8 cellular contexts compared by ENCODE assay signal in genomic region chr2:74464406-74464805, GRCh38. TPM values are rescaled to one million over a fixed set of nuclear protein-coding genes. Genes with fewer than 3 reads are reported as not detected.
A peak's percentile ranks its signal among the peaks of the same experiment; 100 is the strongest.
DNase-seq lines count a peak whose midpoint lies in the region; ATAC-seq and TF ChIP-seq lines count a peak whose summit lies in the region.

No MANE protein-coding gene starts in this region.

- ATAC-seq in left lobe of liver = peak; percentile 1

- intact Hi-C loops in adrenal gland (cut with DNase I) = no loop called here

- H3K36me3 ChIP-seq in adrenal gland (replicated peaks in 1 of 2) = peaks cover 0 to 20% of the 10 kb centered on the region in 2 donors

- in situ Hi-C loops in GM13977 (cut with MboI; ENCODE audit: low pct_unique_long_range_greater_than_20kb, low sequenced_read_pairs, unreplicated experiment) (no loop called here), GM13976 (cut with MboI; ENCODE audit: low sequenced_read_pairs, unreplicated experiment) (no loop called here)

- H3K4me1 ChIP-seq in adrenal gland (replicated peaks in 1 of 2) = peaks cover 6 to 17% of the 10 kb centered on the region in 2 donors

- H3K27ac Mint-ChIP-seq in activated naive CD4-positive, alpha-beta T cell treated with anti-CD3 and anti-CD28 coated beads, Interleukin-2, amount 10 ng/mL, durations not matched to agents 7 days and 5 days = peak overlapping the region; percentile 74
- H3K27ac Mint-ChIP-seq in type B pancreatic cell = peak overlapping the region; percentile 66

- H3K36me3 Mint-ChIP-seq in activated naive CD4-positive, alpha-beta T cell treated with anti-CD3 and anti-CD28 coated beads, Interleukin-2, amount 10 ng/mL, durations not matched to agents 7 days and 5 days = peaks cover 19% of the 10 kb centered on the region
- H3K36me3 Mint-ChIP-seq in type B pancreatic cell = peaks cover 3% of the 10 kb centered on the region

- H3K4me3 Mint-ChIP-seq in activated naive CD4-positive, alpha-beta T cell treated with anti-CD3 and anti-CD28 coated beads, Interleukin-2, amount 10 ng/mL, durations not matched to agents 7 days and 5 days = peak overlapping the region; percentile 98
- peak overlapping the region; percentile 97 for H3K4me3 Mint-ChIP-seq in type B pancreatic cell

- peaks cover 3% of the 10 kb centered on the region for H3K27me3 Mint-ChIP-seq in activated naive CD4-positive, alpha-beta T cell treated with anti-CD3 and anti-CD28 coated beads, Interleukin-2, amount 10 ng/mL, durations not matched to agents 7 days and 5 days
- H3K27me3 Mint-ChIP-seq in type B pancreatic cell = no peaks in the 10 kb centered on the region

- H3K27me3 ChIP-seq in adrenal gland = no peaks in the 10 kb centered on the region

- TF ChIP-seq CTCF in adrenal gland (IDR thresholded peaks at IDR 0.05) = no peak
- TF ChIP-seq CTCF in type B pancreatic cell (conservative IDR thresholded peaks at IDR 0.05) = no peak
- no peak for TF ChIP-seq CTCF in GM13977 (IDR thresholded peaks at IDR 0.05; ENCODE audit: extremely low read depth, insufficient read depth, missing control alignments)
- no peak for TF ChIP-seq CTCF in GM13976 (IDR thresholded peaks at IDR 0.05; ENCODE audit: borderline replicate concordance, control extremely low read depth, extremely low read depth, insufficient read depth, missing control alignments)

- no peak for TF ChIP-seq POLR2A in adrenal gland (IDR thresholded peaks at IDR 0.05)

- H3K9me3 Mint-ChIP-seq in activated naive CD4-positive, alpha-beta T cell treated with anti-CD3 and anti-CD28 coated beads, Interleukin-2, amount 10 ng/mL, durations not matched to agents 7 days and 5 days = no peaks in the 10 kb centered on the region
- no peaks in the 10 kb centered on the region for H3K9me3 Mint-ChIP-seq in type B pancreatic cell

- CTCF ChIA-PET in activated naive CD4-positive, alpha-beta T cell treated with anti-CD3 and anti-CD28 coated beads, Interleukin-2, amount 10 ng/mL, durations not matched to agents 7 days and 5 days (lab: Charles Lee) = interaction anchor here (1.1 to 1.2 kb wide), 3 partner anchors 18 to 67 kb away, joined by 3 to 4 read pairs (median 4); partner anchors contain the start of genes C2orf81, CCDC142 and TTC31

- H3K27ac ChIP-seq in adrenal gland = peak overlapping the region in 3 of 5 donors; percentile 84 to 88 (median 87)

- 0 to 5% (median 4%) methylated on average over 4 to 13 of the region's 13 CpGs for WGBS in adrenal gland, 4 donors

- H3K9me3 ChIP-seq in adrenal gland (replicated peaks in 1 of 3) = no peaks in the 10 kb centered on the region

- H3K4me1 Mint-ChIP-seq in activated naive CD4-positive, alpha-beta T cell treated with anti-CD3 and anti-CD28 coated beads, Interleukin-2, amount 10 ng/mL, durations not matched to agents 7 days and 5 days = peaks cover 36% of the 10 kb centered on the region
- H3K4me1 Mint-ChIP-seq in type B pancreatic cell (ENCODE audit: unreplicated experiment) = peaks cover 11% of the 10 kb centered on the region

- DNase-seq in activated naive CD4-positive, alpha-beta T cell treated with anti-CD3 and anti-CD28 coated beads, Interleukin-2, amount 10 ng/mL, durations not matched to agents 7 days and 5 days = no peak
- DNase-seq in activated naive CD4-positive, alpha-beta T cell (lab: John Stamatoyannopoulos, UW) = no peak
- DNase-seq in adrenal gland (no peak), left lobe of liver (ENCODE audit: low spot score) (no peak), type B pancreatic cell (ENCODE audit: extremely low spot score, unreplicated experiment) (no peak), GM13977 (ENCODE audit: low spot score) (no peak), NCI-H774 (lab: John Stamatoyannopoulos, UW) (no peak), GM13976 (ENCODE audit: low spot score) (no peak)

- H3K4me3 ChIP-seq in adrenal gland = peak overlapping the region; percentile 66 to 98 (median 90)

RNA-seq across cellular contexts. Expression of gene MOGS, which starts 0.8 kb away (rescaled TPM):
- total RNA-seq in adrenal gland (10 to 100 TPM; 40.4 to 72.6 (median 47.6) TPM), left lobe of liver (53.3 TPM), type B pancreatic cell (ENCODE audit: low replicate concordance) (60.9 and 73.1 TPM in 2 replicates)
- polyA plus RNA-seq in adrenal gland = 10 to 100 TPM; 25.9 to 60.7 (median 46.4) TPM

RNA-seq across cellular contexts. Expression of gene WBP1, which starts 6.2 kb away (rescaled TPM):
- 100 to 1,000 TPM in 7 of 8 donors, 10 to 100 TPM in 1; 67.5 to 176 (median 115) TPM for total RNA-seq in adrenal gland
- polyA plus RNA-seq in adrenal gland = 100 to 1,000 TPM in 2 of 3 donors, 10 to 100 TPM in 1; 56.9 to 267 (median 244) TPM
- 38.8 TPM for total RNA-seq in left lobe of liver
- 76.7 and 121 TPM in 2 replicates for total RNA-seq in type B pancreatic cell (ENCODE audit: low replicate concordance)

RNA-seq across cellular contexts. Expression of gene MRPL53, which starts 8.1 kb away (rescaled TPM):
- total RNA-seq in adrenal gland = 100 to 1,000 TPM in 5 of 8 donors, 10 to 100 TPM in 3; 30.2 to 191 (median 120) TPM
- 100 to 1,000 TPM in 2 of 3 donors, 10 to 100 TPM in 1; 26.4 to 167 (median 129) TPM for polyA plus RNA-seq in adrenal gland
- 48.9 TPM for total RNA-seq in left lobe of liver
- 74.2 and 76.1 TPM in 2 replicates for total RNA-seq in type B pancreatic cell (ENCODE audit: low replicate concordance)

RNA-seq across cellular contexts. Expression of gene INO80B, which starts 9.5 kb away (rescaled TPM):
- total RNA-seq in adrenal gland (100 to 1,000 TPM in 1 of 8 donors, 10 to 100 TPM in 7; 13.6 to 108 (median 37.5) TPM), left lobe of liver (16.5 TPM), type B pancreatic cell (ENCODE audit: low replicate concordance) (30.2 and 40.5 TPM in 2 replicates)
- 100 to 1,000 TPM in 2 of 3 donors, 10 to 100 TPM in 1; 40.5 to 133 (median 124) TPM for polyA plus RNA-seq in adrenal gland

RNA-seq across cellular contexts. Expression of gene CCDC142, which starts 18.4 kb away (rescaled TPM):
- total RNA-seq in adrenal gland (10 to 100 TPM in 6 of 8 donors, 1 to 10 TPM in 2; 7.4 to 46.0 (median 13.3) TPM), left lobe of liver (14.0 TPM), type B pancreatic cell (ENCODE audit: low replicate concordance) (18.0 and 30.1 TPM in 2 replicates)
- 10 to 100 TPM in 1 of 3 donors, 1 to 10 TPM in 2; 3.2 to 17.5 (median 4.6) TPM for polyA plus RNA-seq in adrenal gland
